In genomic region chr9:133166392-133166791, GRCh38 we compare ENCODE assay signal across 19 cellular contexts. TPM values are rescaled to one million over a fixed set of nuclear protein-coding genes. Genes with fewer than 3 reads are reported as not detected.
A peak's percentile ranks its signal among the peaks of the same experiment; 100 is the strongest.
DNase-seq lines count a peak whose midpoint lies in the region; ATAC-seq and TF ChIP-seq lines count a peak whose summit lies in the region.
"Had no signal": no experiment of that assay in that cellular context is flagged by ENCODE, and none has a peak within 500 bp of the region (broad histone marks: within the 10 kb centered on the region; RNA-seq: fewer than 3 reads in every experiment).

No MANE protein-coding gene starts in this region.

- H3K9ac ChIP-seq in neural progenitor cell = no peak overlapping the region

- H3K27ac ChIP-seq in Peyer's patch = no peak overlapping the region
- H3K27ac ChIP-seq in neural progenitor cell = no peak overlapping the region
- H3K27ac ChIP-seq in upper lobe of right lung = no peak overlapping the region
- no peak overlapping the region for H3K27ac ChIP-seq in CD8-positive, alpha-beta T cell (ENCODE audit: low read depth, low read length)
- H3K27ac ChIP-seq: PC-9, RWPE1 had no signal

- TF ChIP-seq CTCF in Peyer's patch (IDR thresholded peaks at IDR 0.05) (no peak), neural progenitor cell (IDR thresholded peaks at IDR 0.05) (no peak), upper lobe of right lung (IDR thresholded peaks at IDR 0.05) (no peak)
- no peak for TF ChIP-seq CTCF in CD8-positive, alpha-beta T cell (IDR thresholded peaks at IDR 0.05)

- peaks cover 4% of the 10 kb centered on the region for H3K4me1 Mint-ChIP-seq in neural progenitor cell
- peaks cover 2% of the 10 kb centered on the region for H3K4me1 Mint-ChIP-seq in CD8-positive, alpha-beta T cell (ENCODE audit: low read depth)

- TF ChIP-seq POLR2A in Peyer's patch (IDR thresholded peaks at IDR 0.05) = no peak

- intact Hi-C loops in upper lobe of right lung (cut with DNase I) = no loop called here
- intact Hi-C loops in CD8-positive, alpha-beta T cell (cut with DNase I, micrococcal nuclease) = no loop called here

- H3K79me2 ChIP-seq in neural progenitor cell (ENCODE audit: low read depth) = no peaks in the 10 kb centered on the region

- no peak overlapping the region for H3K4me3 Mint-ChIP-seq in neural progenitor cell
- no peak overlapping the region for H3K4me3 Mint-ChIP-seq in CD8-positive, alpha-beta T cell

- H3K27me3 ChIP-seq in Peyer's patch (no peaks in the 10 kb centered on the region), neural progenitor cell (peaks cover 44% of the 10 kb centered on the region), upper lobe of right lung (no peaks in the 10 kb centered on the region)
- H3K27me3 ChIP-seq in CD8-positive, alpha-beta T cell (ENCODE audit: insufficient read depth, low read length) = no peaks in the 10 kb centered on the region
- H3K27me3 ChIP-seq: MG63 had no signal

- CTCF ChIA-PET in CD8-positive, alpha-beta T cell (lab: Charles Lee) = interaction anchor here (1.0 to 1.7 kb wide), 2 partner anchors 15 to 22 kb away, joined by 3 to 5 read pairs; no protein-coding TSS in a partner anchor

- POLR2A ChIA-PET in CD8-positive, alpha-beta T cell (lab: Charles Lee) = no interaction called here

- no peak overlapping the region for H3K4me2 ChIP-seq in neural progenitor cell
- H3K4me2 ChIP-seq: PC-9 had no signal

- H2AFZ ChIP-seq in neural progenitor cell (replicated peaks) = no peak overlapping the region
- H2AFZ ChIP-seq: PC-9 had no signal

- H3K36me3 ChIP-seq in Peyer's patch (no peaks in the 10 kb centered on the region), neural progenitor cell (no peaks in the 10 kb centered on the region), upper lobe of right lung (no peaks in the 10 kb centered on the region)
- no peaks in the 10 kb centered on the region for H3K36me3 ChIP-seq in CD8-positive, alpha-beta T cell (ENCODE audit: insufficient read depth, low read length)
- H3K36me3 ChIP-seq: MG63 had no signal

- no peaks in the 10 kb centered on the region for H3K36me3 Mint-ChIP-seq in neural progenitor cell
- no peaks in the 10 kb centered on the region for H3K36me3 Mint-ChIP-seq in CD8-positive, alpha-beta T cell

- H3K9me3 Mint-ChIP-seq in neural progenitor cell = no peaks in the 10 kb centered on the region
- H3K9me3 Mint-ChIP-seq in CD8-positive, alpha-beta T cell = no peaks in the 10 kb centered on the region

- peaks cover 3% of the 10 kb centered on the region for H4K20me1 ChIP-seq in neural progenitor cell (ENCODE audit: low read depth)

- H3K4me3 ChIP-seq in Peyer's patch (no peak overlapping the region), neural progenitor cell (no peak overlapping the region), upper lobe of right lung (no peak overlapping the region)
- H3K4me3 ChIP-seq in CD8-positive, alpha-beta T cell (ENCODE audit: low read depth, low read length) = no peak overlapping the region
- H3K4me3 ChIP-seq: MG63, PC-9 had no signal

- H3F3A ChIP-seq in neural progenitor cell (ENCODE audit: low read depth) = peaks cover 4% of the 10 kb centered on the region

- H3K4me1 ChIP-seq in Peyer's patch (peaks cover 0 to 24% (median 6%) of the 10 kb centered on the region in 4 donors), neural progenitor cell (peaks cover 6% of the 10 kb centered on the region), upper lobe of right lung (peaks cover 9% of the 10 kb centered on the region)
- peaks cover 10% of the 10 kb centered on the region for H3K4me1 ChIP-seq in CD8-positive, alpha-beta T cell (ENCODE audit: insufficient read depth, low read length)

- DNase-seq in activated effector memory CD4-positive, alpha-beta T cell treated with anti-CD3 and anti-CD28 coated beads, Interleukin-2, amount 50 U/mL, for 16 hours = peak; percentile 57
- DNase-seq in activated effector memory CD4-positive, alpha-beta T cell treated with Interleukin-2 at 50 U/mL for 16 hours = no peak
- DNase-seq in Peyer's patch = peak in 2 of 3 donors; percentile 39 to 44
- DNase-seq in neural progenitor cell (ENCODE audit: low spot score) = no peak
- DNase-seq in upper lobe of right lung = peak; percentile 59
- no peak for DNase-seq in CD8-positive, alpha-beta T cell
- no peak for DNase-seq in hypothalamus (lab: John Stamatoyannopoulos, UW)
- DNase-seq: 8988T, C1 segment of cervical spinal cord, EL, MG63, NCI-H1436, NCI-H187 treated with DMSO at 0.1 percent for 48 hours, NCI-H510A treated with DMSO at 0.1 percent for 48 hours, NCI-H748 treated with DMSO at 0.1 percent for 48 hours had no signal

- no peak for ATAC-seq in upper lobe of right lung
- no peak for ATAC-seq in CD8-positive, alpha-beta T cell

- H3K9me3 ChIP-seq in Peyer's patch (no peaks in the 10 kb centered on the region), neural progenitor cell (ENCODE audit: low read depth) (no peaks in the 10 kb centered on the region), upper lobe of right lung (no peaks in the 10 kb centered on the region)
- H3K9me3 ChIP-seq in CD8-positive, alpha-beta T cell (ENCODE audit: low read length) = no peaks in the 10 kb centered on the region
- H3K9me3 ChIP-seq: MG63 had no signal

- peak overlapping the region; percentile 78 for H3K27ac Mint-ChIP-seq in neural progenitor cell
- H3K27ac Mint-ChIP-seq in CD8-positive, alpha-beta T cell = no peak overlapping the region

- H3K27me3 Mint-ChIP-seq in neural progenitor cell (ENCODE audit: insufficient read depth, low read depth) = peaks cover 2% of the 10 kb centered on the region
- H3K27me3 Mint-ChIP-seq in CD8-positive, alpha-beta T cell (ENCODE audit: low read depth) = no peaks in the 10 kb centered on the region

RNA-seq across cellular contexts. Expression of gene GBGT1, which starts 2.7 kb away (rescaled TPM):
- 10 to 100 TPM in 3 of 4 donors, 1 to 10 TPM in 1; 7.0 to 49.5 (median 14.1) TPM for total RNA-seq in Peyer's patch
- 2.0 and 3.0 TPM in 2 replicates for total RNA-seq in neural progenitor cell (ENCODE audit: low replicate concordance)
- total RNA-seq in upper lobe of right lung = 27.4 TPM
- total RNA-seq in CD8-positive, alpha-beta T cell = under 1 TPM; 0.53 to 0.84 TPM
- total RNA-seq: H4 had no signal

RNA-seq across cellular contexts. Expression of gene OBP2B, which starts 42.7 kb away (rescaled TPM):
- total RNA-seq in Peyer's patch (not detected), neural progenitor cell (ENCODE audit: low replicate concordance) (not detected in 2 replicates), upper lobe of right lung (not detected)
- total RNA-seq in CD8-positive, alpha-beta T cell = not detected
- total RNA-seq: H4, LHCN-M2, PC-9 had no signal

RNA-seq across cellular contexts. Expression of gene RALGDS, which starts 45.4 kb away (rescaled TPM):
- total RNA-seq in Peyer's patch (100 to 1,000 TPM in 2 of 4 donors, 10 to 100 TPM in 2; 53.1 to 237 (median 139) TPM), neural progenitor cell (ENCODE audit: low replicate concordance) (24.1 and 58.8 TPM in 2 replicates), upper lobe of right lung (66.3 TPM)
- total RNA-seq in CD8-positive, alpha-beta T cell = 100 to 1,000 TPM; 177 to 186 TPM

Comparison
In these comparisons a context has a peak if more than half of its experiments do, and no peak if none do; other contexts are left out.
1. DNase-seq: peak in activated effector memory CD4-positive, alpha-beta T cell treated with anti-CD3 and anti-CD28 coated beads, Interleukin-2, amount 50 U/mL, for 16 hours (single experiment), Peyer's patch (2 of 3) and upper lobe of right lung (single experiment); none in activated effector memory CD4-positive, alpha-beta T cell treated with Interleukin-2 at 50 U/mL for 16 hours (single experiment), neural progenitor cell (single experiment), CD8-positive, alpha-beta T cell (0 of 7) and hypothalamus (0 of 51).